ENCODE assay signal across 8 cellular contexts in the genomic region with DNA sequence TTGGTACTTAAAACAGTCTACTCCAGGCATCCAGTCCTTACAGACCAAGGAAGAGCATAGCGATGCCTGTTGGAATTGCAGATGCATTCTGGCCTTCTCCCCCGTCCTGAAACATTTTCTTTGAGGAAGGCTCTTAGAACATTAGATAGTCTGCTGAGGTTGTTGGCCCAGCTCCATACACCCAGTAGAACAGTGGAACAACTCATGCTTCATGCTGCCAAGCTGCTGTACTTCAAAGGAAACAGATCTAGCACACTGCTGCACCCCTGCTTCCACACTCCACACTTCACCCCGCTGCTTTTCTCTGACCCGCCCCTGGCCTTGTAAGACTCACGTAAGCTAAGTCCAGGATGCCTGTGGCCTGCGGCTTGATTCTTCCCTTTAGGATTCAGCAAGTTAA. TPM values are rescaled to one million over a fixed set of nuclear protein-coding genes. Genes with fewer than 3 reads are reported as not detected.
DNase-seq lines count a peak whose midpoint lies in the region; ATAC-seq and TF ChIP-seq lines count a peak whose summit lies in the region.

No MANE protein-coding gene starts in this region.

- H3K36me3 Mint-ChIP-seq in stimulated activated naive CD8-positive, alpha-beta T cell treated with anti-CD3 and anti-CD28 coated beads, Interleukin-15, Interleukin-2, amounts not matched to agents 100 ng/mL and 50 ng/mL, for 24 hours (ENCODE audit: low read depth), result peaks cover 31% of the 10 kb centered on the region

- H3K9me3 ChIP-seq in uterus (no peaks in the 10 kb centered on the region), HAP-1 (no peaks in the 10 kb centered on the region)

- H3K27ac Mint-ChIP-seq in stimulated activated naive CD8-positive, alpha-beta T cell treated with anti-CD3 and anti-CD28 coated beads, Interleukin-15, Interleukin-2, amounts not matched to agents 100 ng/mL and 50 ng/mL, for 24 hours, result peak overlapping the region; percentile 73

- no peak overlapping the region for H3K4me3 Mint-ChIP-seq in stimulated activated naive CD8-positive, alpha-beta T cell treated with anti-CD3 and anti-CD28 coated beads, Interleukin-15, Interleukin-2, amounts not matched to agents 100 ng/mL and 50 ng/mL, for 24 hours

- peaks cover 82% of the 10 kb centered on the region for H3K4me1 Mint-ChIP-seq in stimulated activated naive CD8-positive, alpha-beta T cell treated with anti-CD3 and anti-CD28 coated beads, Interleukin-15, Interleukin-2, amounts not matched to agents 100 ng/mL and 50 ng/mL, for 24 hours (ENCODE audit: low read depth)

- H3K27me3 Mint-ChIP-seq in stimulated activated naive CD8-positive, alpha-beta T cell treated with anti-CD3 and anti-CD28 coated beads, Interleukin-15, Interleukin-2, amounts not matched to agents 100 ng/mL and 50 ng/mL, for 24 hours, result peaks cover 2% of the 10 kb centered on the region

- TF ChIP-seq CTCF in coronary artery (IDR thresholded peaks at IDR 0.05), result no peak
- peak in 1 of 4 experiments; percentile 3 for TF ChIP-seq CTCF in uterus (IDR thresholded peaks at IDR 0.05)

- in situ Hi-C loops in HAP-1 (cut with MboI; ENCODE audit: low sequenced_read_pairs), result no loop called here

- H3K27me3 ChIP-seq in uterus (no peaks in the 10 kb centered on the region), HAP-1 (ENCODE audit: low read depth) (0 out of 2 replicates have a peak, but pooled peaks cover 2% of the 10 kb centered on the region)

- intact Hi-C loops in uterus (cut with DNase I; ENCODE audit: low total_unique reads), result no loop called here

- H3K4me1 ChIP-seq in uterus (peaks cover 9 to 13% of the 10 kb centered on the region in 2 donors), HAP-1 (no peaks in the 10 kb centered on the region)

- TF ChIP-seq POLR2A in uterus (IDR thresholded peaks at IDR 0.05), result no peak

- H3K4me3 ChIP-seq in coronary artery (peak overlapping the region; percentile 12), uterus (no peak overlapping the region), HAP-1 (no peak overlapping the region)

- no peaks in the 10 kb centered on the region for H3K9me3 Mint-ChIP-seq in stimulated activated naive CD8-positive, alpha-beta T cell treated with anti-CD3 and anti-CD28 coated beads, Interleukin-15, Interleukin-2, amounts not matched to agents 100 ng/mL and 50 ng/mL, for 24 hours

- DNase-seq in stimulated activated naive CD8-positive, alpha-beta T cell treated with anti-CD3 and anti-CD28 coated beads, Interleukin-15, Interleukin-2, amounts not matched to agents 100 U/mL and 50 U/mL, for 24 hours, result no peak
- no peak for DNase-seq in coronary artery (ENCODE audit: low spot score)
- DNase-seq in middle frontal gyrus (ENCODE audit: extremely low spot score, low spot score), result peak; percentile 75
- peak; percentile 84 to 95 for DNase-seq in uterus
- no peak for DNase-seq in GM19240 (ENCODE audit: insufficient read length, low spot score)
- no peak for DNase-seq in NCI-H2029 treated with DMSO at 0.1 percent for 48 hours (lab: John Stamatoyannopoulos, UW)
- no peak for DNase-seq in HAP-1 (ENCODE audit: low spot score in 2 of 2)

- no peak for ATAC-seq in stimulated activated naive CD8-positive, alpha-beta T cell treated with anti-CD3 and anti-CD28 coated beads, Interleukin-15, Interleukin-2, amounts not matched to agents 100 U/mL and 50 U/mL, for 24 hours

- H3K36me3 ChIP-seq in uterus (no peaks in the 10 kb centered on the region), HAP-1 (replicated peaks) (0 out of 2 replicates have a peak, but pooled peaks cover 8% of the 10 kb centered on the region)

- H3K27ac ChIP-seq in coronary artery, result peak overlapping the region in 1 of 2 donors; percentile 76
- H3K27ac ChIP-seq in uterus, result peak overlapping the region; percentile 74 to 75

RNA-seq across cellular contexts. Expression of a gene that starts 33.4 kb away (rescaled TPM):
- total RNA-seq in uterus, result 10 to 100 TPM in 3 of 4 donors, 1 to 10 TPM in 1; 4.1 to 99.3 (median 39.0) TPM

Comparison
In these comparisons a context has a peak if more than half of its experiments do, and no peak if none do; other contexts are left out.
1. DNase-seq: peak in middle frontal gyrus (single experiment) and uterus (2 of 2); none in stimulated activated naive CD8-positive, alpha-beta T cell treated with anti-CD3 and anti-CD28 coated beads, Interleukin-15, Interleukin-2, amounts not matched to agents 100 U/mL and 50 U/mL, for 24 hours (single experiment), coronary artery (single experiment), GM19240 (single experiment), NCI-H2029 treated with DMSO at 0.1 percent for 48 hours (single experiment) and HAP-1 (0 of 2).